16 cellular contexts compared by ENCODE assay signal in genomic region chr3:132606085-132606484, GRCh38. TPM values are rescaled to one million over a fixed set of nuclear protein-coding genes. Genes with fewer than 3 reads are reported as not detected.
DNase-seq lines count a peak whose midpoint lies in the region; ATAC-seq and TF ChIP-seq lines count a peak whose summit lies in the region.
"Had no signal": no experiment of that assay in that cellular context is flagged by ENCODE, and none has a peak within 500 bp of the region (broad histone marks: within the 10 kb centered on the region; RNA-seq: fewer than 3 reads in every experiment).

No MANE protein-coding gene starts in this region.

- H3K36me3 ChIP-seq in adipocyte (ENCODE audit: control insufficient read depth, insufficient read depth, low read length, severe bottlenecking): peaks cover 20% of the 10 kb centered on the region
- H3K36me3 ChIP-seq: ovary had no signal

- intact Hi-C loops in MCF 10A (cut with micrococcal nuclease): no loop called here

- CTCF ChIA-PET in MCF 10A (lab: Yijun Ruan, JAX): no interaction called here

- ATAC-seq in HG03097 (IDR thresholded peaks at IDR 0.05; ENCODE audit: low FRiP score, unreplicated experiment): no peak
- ATAC-seq: activated T-helper 17 cell treated with anti-CD3 and anti-CD28 coated beads, Interleukin-2, amount 50 U/mL, for 72 hours; stimulated activated effector memory CD8-positive, alpha-beta T cell treated with anti-CD3 and anti-CD28 coated beads, Interleukin-12 subunit alpha, Interleukin-12 subunit beta, amount 100 ng/mL, for 72 hours had no signal

- H3K4me3 Mint-ChIP-seq in osteocyte (ENCODE audit: unreplicated experiment) (no peak overlapping the region), MCF 10A (ENCODE audit: unreplicated experiment) (no peak overlapping the region)
- H3K4me3 Mint-ChIP-seq: activated T-helper 17 cell treated with anti-CD3 and anti-CD28 coated beads, Interleukin-2, amount 50 U/mL, for 72 hours; stimulated activated effector memory CD8-positive, alpha-beta T cell treated with anti-CD3 and anti-CD28 coated beads, Interleukin-12 subunit alpha, Interleukin-12 subunit beta, amount 100 ng/mL, for 72 hours had no signal

- peaks cover 26% of the 10 kb centered on the region for H3K4me1 ChIP-seq in adipocyte (ENCODE audit: control insufficient read depth, insufficient read depth, low read length)

- H3K9ac ChIP-seq in adipocyte (ENCODE audit: low read length): no peak overlapping the region

- POLR2A ChIA-PET in MCF 10A (lab: Yijun Ruan, JAX): interaction anchor here (1.0 kb wide), 1 partner anchor 12 kb away, joined by 3 read pairs; no protein-coding TSS in a partner anchor

- no peak overlapping the region for H3K4me3 ChIP-seq in adipocyte (ENCODE audit: low read length)
- no peak overlapping the region for H3K4me3 ChIP-seq in fibroblast of mammary gland (ENCODE audit: control insufficient read depth, low read depth, low read length)
- H3K4me3 ChIP-seq: ovary had no signal

- H3K9me3 Mint-ChIP-seq in osteocyte (ENCODE audit: unreplicated experiment) (peaks cover 5% of the 10 kb centered on the region), MCF 10A (ENCODE audit: unreplicated experiment) (peaks cover 13% of the 10 kb centered on the region)

- BruUV-seq in MCF 10A (replicated peaks; lab: Mats Ljungman, UMichigan): no TSS peak

- H3K36me3 Mint-ChIP-seq in osteocyte (ENCODE audit: unreplicated experiment) (peaks cover 35% of the 10 kb centered on the region), MCF 10A (ENCODE audit: insufficient read depth, unreplicated experiment) (peaks cover 18% of the 10 kb centered on the region)

- peak overlapping the region; percentile 83 for H3K27ac Mint-ChIP-seq in osteocyte (ENCODE audit: unreplicated experiment)
- H3K27ac Mint-ChIP-seq in MCF 10A (ENCODE audit: low read depth, unreplicated experiment): no peak overlapping the region
- H3K27ac Mint-ChIP-seq: activated T-helper 17 cell treated with anti-CD3 and anti-CD28 coated beads, Interleukin-2, amount 50 U/mL, for 72 hours; stimulated activated effector memory CD8-positive, alpha-beta T cell treated with anti-CD3 and anti-CD28 coated beads, Interleukin-12 subunit alpha, Interleukin-12 subunit beta, amount 100 ng/mL, for 72 hours had no signal

- H3K4me1 Mint-ChIP-seq in osteocyte (ENCODE audit: unreplicated experiment) (peaks cover 30% of the 10 kb centered on the region), MCF 10A (ENCODE audit: insufficient read depth, unreplicated experiment) (no peaks in the 10 kb centered on the region)
- H3K4me1 Mint-ChIP-seq: activated T-helper 17 cell treated with anti-CD3 and anti-CD28 coated beads, Interleukin-2, amount 50 U/mL, for 72 hours had no signal

- TF ChIP-seq CTCF in fibroblast of mammary gland (conservative IDR thresholded peaks at IDR 0.05; ENCODE audit: control insufficient read depth, insufficient read depth, low read depth, low read length) (no peak), osteocyte (IDR thresholded peaks at IDR 0.05) (no peak), MCF 10A (IDR thresholded peaks at IDR 0.05; ENCODE audit: unreplicated experiment) (no peak)

- no peaks in the 10 kb centered on the region for H3K9me3 ChIP-seq in adipocyte (ENCODE audit: control insufficient read depth, low read length)
- H3K9me3 ChIP-seq: ovary had no signal

- H3K27me3 ChIP-seq in adipocyte (replicated peaks; ENCODE audit: control insufficient read depth, insufficient read depth, low read length): no peaks in the 10 kb centered on the region
- H3K27me3 ChIP-seq: ovary had no signal

- DNase-seq in EL (peak; percentile 73), adipocyte (ENCODE audit: low read depth) (peak; percentile 71), fibroblast of mammary gland (ENCODE audit: low read depth) (peak; percentile 62), osteocyte (ENCODE audit: extremely low spot score, unreplicated experiment) (no peak), NCI-H1048 (lab: John Stamatoyannopoulos, UW) (no peak), GDM1 (lab: John Stamatoyannopoulos, UW) (no peak), MCF 10A (ENCODE audit: unreplicated experiment) (no peak)
- DNase-seq: glutamatergic neuron, KBM-7, NCI-H1105 treated with DMSO at 0.1 percent for 48 hours, NCI-H2171, NCI-H82, ovary had no signal

- H3K27me3 Mint-ChIP-seq in osteocyte (ENCODE audit: unreplicated experiment) (no peaks in the 10 kb centered on the region), MCF 10A (ENCODE audit: insufficient read depth, unreplicated experiment) (no peaks in the 10 kb centered on the region)
- H3K27me3 Mint-ChIP-seq: activated T-helper 17 cell treated with anti-CD3 and anti-CD28 coated beads, Interleukin-2, amount 50 U/mL, for 72 hours had no signal

RNA-seq across cellular contexts. Expression of gene ACKR4, which starts 9.0 kb away (rescaled TPM):
- total RNA-seq in osteocyte (0.42 and 0.64 TPM in 2 replicates), MCF 10A (2022) (not detected in 2 replicates)

RNA-seq across cellular contexts. Expression of gene ACAD11, which starts 53.5 kb away (rescaled TPM):
- 20.7 and 22.6 TPM in 2 replicates for total RNA-seq in osteocyte
- 30.9 and 31.9 TPM in 2 replicates for total RNA-seq in MCF 10A (2022)

RNA-seq across cellular contexts. Expression of gene UBA5, which starts 54.0 kb away (rescaled TPM):
- total RNA-seq in osteocyte: 28.4 and 31.2 TPM in 2 replicates
- total RNA-seq in MCF 10A (2022): 47.7 and 50.0 TPM in 2 replicates

Comparison
In these comparisons a context has a peak if more than half of its experiments do, and no peak if none do; other contexts are left out.
1. DNase-seq: peak in EL (single experiment), adipocyte (single experiment) and fibroblast of mammary gland (single experiment); none in osteocyte (single experiment), NCI-H1048 (single experiment), GDM1 (single experiment) and MCF 10A (single experiment).